ENCODE assay signal across 8 cellular contexts in genomic region chr12:96219700-96220206, GRCh38. TPM values are rescaled to one million over a fixed set of nuclear protein-coding genes. Genes with fewer than 3 reads are reported as not detected.
DNase-seq lines count a peak whose midpoint lies in the region; ATAC-seq lines count a peak whose summit lies in the region.

No MANE protein-coding gene starts in this region.

- CTCF ChIA-PET in activated CD8-positive, alpha-beta memory T cell treated with anti-CD3 and anti-CD28 coated beads, Interleukin-2, amount 10 ng/mL, durations not matched to agents 7 days and 5 days (lab: Charles Lee): interaction anchor here (0.7 to 1.5 kb wide), 3 partner anchors 8 to 297 kb away, joined by 3 to 4 read pairs (median 3); no protein-coding TSS in a partner anchor

- DNase-seq in activated CD8-positive, alpha-beta memory T cell treated with anti-CD3 and anti-CD28 coated beads, Interleukin-2, amount 50 U/mL, for 48 hours: peak; percentile 48
- DNase-seq in activated CD8-positive, alpha-beta memory T cell treated with anti-CD3 and anti-CD28 coated beads, Interleukin-2, amount 10 ng/mL, durations not matched to agents 7 days and 5 days: no peak
- peak; percentile 95 for DNase-seq in NCI-H82 (lab: John Stamatoyannopoulos, UW)
- DNase-seq in stimulated activated effector memory CD8-positive, alpha-beta T cell treated with anti-CD3 and anti-CD28 coated beads, Interleukin-12 subunit alpha, Interleukin-12 subunit beta, amount 100 ng/mL, for 72 hours (ENCODE audit: low spot score in 2 of 2): no peak

- no peaks in the 10 kb centered on the region for H3K27me3 Mint-ChIP-seq in activated CD8-positive, alpha-beta memory T cell treated with anti-CD3 and anti-CD28 coated beads, Interleukin-2, amount 10 ng/mL, durations not matched to agents 7 days and 5 days

- no peaks in the 10 kb centered on the region for H3K9me3 Mint-ChIP-seq in activated CD8-positive, alpha-beta memory T cell treated with anti-CD3 and anti-CD28 coated beads, Interleukin-2, amount 10 ng/mL, durations not matched to agents 7 days and 5 days (ENCODE audit: low read depth)
- H3K9me3 Mint-ChIP-seq in stimulated activated effector memory CD8-positive, alpha-beta T cell treated with anti-CD3 and anti-CD28 coated beads, Interleukin-12 subunit alpha, Interleukin-12 subunit beta, amount 100 ng/mL, for 72 hours: no peaks in the 10 kb centered on the region

- no peak overlapping the region for H3K4me3 Mint-ChIP-seq in activated CD8-positive, alpha-beta memory T cell treated with anti-CD3 and anti-CD28 coated beads, Interleukin-2, amount 10 ng/mL, durations not matched to agents 7 days and 5 days
- peak overlapping the region; percentile 44 for H3K4me3 Mint-ChIP-seq in stimulated activated effector memory CD8-positive, alpha-beta T cell treated with anti-CD3 and anti-CD28 coated beads, Interleukin-12 subunit alpha, Interleukin-12 subunit beta, amount 100 ng/mL, for 72 hours

- ATAC-seq in activated CD8-positive, alpha-beta memory T cell treated with anti-CD3 and anti-CD28 coated beads, Interleukin-2, amount 10 ng/mL, durations not matched to agents 7 days and 5 days: no peak
- peak; percentile 98 for ATAC-seq in esophagus mucosa
- peak; percentile 88 for ATAC-seq in stimulated activated effector memory CD8-positive, alpha-beta T cell treated with anti-CD3 and anti-CD28 coated beads, Interleukin-12 subunit alpha, Interleukin-12 subunit beta, amount 100 ng/mL, for 72 hours
- ATAC-seq in GM21723 (IDR thresholded peaks at IDR 0.05; ENCODE audit: unreplicated experiment): no peak
- no peak for ATAC-seq in GM21737 (IDR thresholded peaks at IDR 0.05; ENCODE audit: unreplicated experiment)
- ATAC-seq in HG02840 (IDR thresholded peaks at IDR 0.05; ENCODE audit: low FRiP score, unreplicated experiment): no peak

- peaks cover 28% of the 10 kb centered on the region for H3K36me3 Mint-ChIP-seq in activated CD8-positive, alpha-beta memory T cell treated with anti-CD3 and anti-CD28 coated beads, Interleukin-2, amount 10 ng/mL, durations not matched to agents 7 days and 5 days
- peaks cover 69% of the 10 kb centered on the region for H3K36me3 Mint-ChIP-seq in stimulated activated effector memory CD8-positive, alpha-beta T cell treated with anti-CD3 and anti-CD28 coated beads, Interleukin-12 subunit alpha, Interleukin-12 subunit beta, amount 100 ng/mL, for 72 hours

- no peak overlapping the region for H3K27ac Mint-ChIP-seq in activated CD8-positive, alpha-beta memory T cell treated with anti-CD3 and anti-CD28 coated beads, Interleukin-2, amount 10 ng/mL, durations not matched to agents 7 days and 5 days
- peak overlapping the region; percentile 86 for H3K27ac Mint-ChIP-seq in stimulated activated effector memory CD8-positive, alpha-beta T cell treated with anti-CD3 and anti-CD28 coated beads, Interleukin-12 subunit alpha, Interleukin-12 subunit beta, amount 100 ng/mL, for 72 hours

- peaks cover 29% of the 10 kb centered on the region for H3K4me1 Mint-ChIP-seq in activated CD8-positive, alpha-beta memory T cell treated with anti-CD3 and anti-CD28 coated beads, Interleukin-2, amount 10 ng/mL, durations not matched to agents 7 days and 5 days
- H3K4me1 Mint-ChIP-seq in stimulated activated effector memory CD8-positive, alpha-beta T cell treated with anti-CD3 and anti-CD28 coated beads, Interleukin-12 subunit alpha, Interleukin-12 subunit beta, amount 100 ng/mL, for 72 hours: peaks cover 78% of the 10 kb centered on the region

RNA-seq across cellular contexts. Expression of gene ELK3, which starts 25.6 kb away (rescaled TPM):
- total RNA-seq in activated CD8-positive, alpha-beta memory T cell treated with anti-CD3 and anti-CD28 coated beads, Interleukin-2, amount 10 ng/mL, durations not matched to agents 7 days and 5 days: 10 to 100 TPM; 16.1 to 17.1 TPM
- 45.4 TPM for total RNA-seq in esophagus mucosa

Comparison
In these comparisons a context has a peak if more than half of its experiments do, and no peak if none do; other contexts are left out.
1. DNase-seq: peak in activated CD8-positive, alpha-beta memory T cell treated with anti-CD3 and anti-CD28 coated beads, Interleukin-2, amount 50 U/mL, for 48 hours (single experiment) and NCI-H82 (single experiment); none in activated CD8-positive, alpha-beta memory T cell treated with anti-CD3 and anti-CD28 coated beads, Interleukin-2, amount 10 ng/mL, durations not matched to agents 7 days and 5 days (single experiment) and stimulated activated effector memory CD8-positive, alpha-beta T cell treated with anti-CD3 and anti-CD28 coated beads, Interleukin-12 subunit alpha, Interleukin-12 subunit beta, amount 100 ng/mL, for 72 hours (0 of 2).
2. ATAC-seq: peak in esophagus mucosa (single experiment) and stimulated activated effector memory CD8-positive, alpha-beta T cell treated with anti-CD3 and anti-CD28 coated beads, Interleukin-12 subunit alpha, Interleukin-12 subunit beta, amount 100 ng/mL, for 72 hours (single experiment); none in activated CD8-positive, alpha-beta memory T cell treated with anti-CD3 and anti-CD28 coated beads, Interleukin-2, amount 10 ng/mL, durations not matched to agents 7 days and 5 days (single experiment), GM21723 (single experiment), GM21737 (single experiment) and HG02840 (single experiment).